In the genomic region with DNA sequence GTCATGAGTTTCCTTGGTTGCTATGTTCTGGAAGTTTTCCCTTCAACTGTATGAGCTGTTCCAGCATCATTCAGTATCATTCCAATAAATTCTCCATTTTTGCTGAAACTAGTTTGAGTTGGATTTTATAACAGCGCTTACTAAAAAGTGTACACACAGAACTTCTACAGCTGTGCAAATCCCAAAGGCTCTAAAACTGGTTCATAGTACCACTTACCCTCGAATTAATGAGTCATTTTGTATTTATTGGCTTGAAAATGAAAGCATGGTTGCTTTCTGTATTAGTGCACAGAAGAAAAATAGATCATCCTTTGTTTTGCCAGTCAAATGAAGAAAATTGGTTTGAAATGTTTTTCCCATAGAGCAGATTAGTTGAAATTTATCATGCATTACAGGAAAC, we compare ENCODE assay signal across 22 cellular contexts.
DNase-seq lines count a peak whose midpoint lies in the region; ATAC-seq and TF ChIP-seq lines count a peak whose summit lies in the region.
"Had no signal": no experiment of that assay in that cellular context is flagged by ENCODE, and none has a peak within 500 bp of the region (broad histone marks: within the 10 kb centered on the region; RNA-seq: fewer than 3 reads in every experiment).

No MANE protein-coding gene starts in this region.

- H3K4me1 ChIP-seq in effector memory CD4-positive, alpha-beta T cell (ENCODE audit: control insufficient read depth, insufficient read depth, low read length, poor library complexity, severe bottlenecking), result no peaks in the 10 kb centered on the region
- H3K4me1 ChIP-seq: heart right ventricle, lower lobe of right lung, sigmoid colon had no signal

- H3K4me3 ChIP-seq in MG63 (peak overlapping the region; percentile 13), coronary artery (no peak overlapping the region)
- H3K4me3 ChIP-seq in effector memory CD4-positive, alpha-beta T cell (ENCODE audit: insufficient read depth, low read depth, low read length, poor library complexity, severe bottlenecking), result no peak overlapping the region
- H3K4me3 ChIP-seq: heart right ventricle, lower lobe of right lung, ovary, sigmoid colon had no signal

- no peaks in the 10 kb centered on the region for H3K9me3 ChIP-seq in MG63
- no peaks in the 10 kb centered on the region for H3K9me3 ChIP-seq in effector memory CD4-positive, alpha-beta T cell (ENCODE audit: control insufficient read depth, low read length)
- H3K9me3 ChIP-seq: heart right ventricle, lower lobe of right lung, ovary, sigmoid colon had no signal

- H3K36me3 ChIP-seq in MG63, result no peaks in the 10 kb centered on the region
- no peaks in the 10 kb centered on the region for H3K36me3 ChIP-seq in effector memory CD4-positive, alpha-beta T cell (ENCODE audit: control insufficient read depth, insufficient read depth, low read length)
- H3K36me3 ChIP-seq: heart right ventricle, lower lobe of right lung, ovary, sigmoid colon had no signal

- no peaks in the 10 kb centered on the region for H3K27me3 ChIP-seq in MG63
- no peaks in the 10 kb centered on the region for H3K27me3 ChIP-seq in effector memory CD4-positive, alpha-beta T cell (replicated peaks; ENCODE audit: control insufficient read depth, insufficient read depth, low read length, poor library complexity, severe bottlenecking)
- H3K27me3 ChIP-seq: heart right ventricle, ovary, sigmoid colon had no signal

- TF ChIP-seq CTCF in coronary artery (IDR thresholded peaks at IDR 0.05), result no peak

- ATAC-seq in GM18517 (IDR thresholded peaks at IDR 0.05; ENCODE audit: unreplicated experiment) (peak; percentile 88), GM21360 (IDR thresholded peaks at IDR 0.05; ENCODE audit: unreplicated experiment) (peak; percentile 72), sciatic nerve (peak; percentile 67)
- ATAC-seq: effector memory CD8-positive, alpha-beta T cell; heart right ventricle; lower lobe of right lung had no signal

- intact Hi-C loops in sciatic nerve (cut with DNase I), result no loop called here

- DNase-seq in MG63 (no peak), sciatic nerve (ENCODE audit: low spot score) (no peak), coronary artery (ENCODE audit: low spot score) (no peak)
- no peak for DNase-seq in activated naive CD4-positive, alpha-beta T cell treated with Interleukin-2 at 50 U/mL for 16 hours
- DNase-seq in effector memory CD4-positive, alpha-beta T cell, result no peak
- DNase-seq: activated CD4-positive, alpha-beta T cell treated with anti-CD3 and anti-CD28 coated beads, Interleukin-2, amount 50 U/mL, for 1 hour; activated CD8-positive, alpha-beta memory T cell treated with anti-CD3 and anti-CD28 coated beads, Interleukin-2, amount 50 U/mL, for 48 hours; activated gamma-delta T cell treated with Interleukin-2 at 50 U/mL for 16 hours; effector memory CD8-positive, alpha-beta T cell; EL; heart right ventricle; immature natural killer cell; IMR-90; lower lobe of right lung; NCI-H1930; NCI-H446; ovary; sigmoid colon; stimulated activated CD4-positive, alpha-beta T cell treated with anti-CD3 and anti-CD28 coated beads, Interleukin-2, amount 100 ng/mL, for 24 hours; T-helper 1 cell had no signal

- H3K27ac ChIP-seq in effector memory CD4-positive, alpha-beta T cell (ENCODE audit: insufficient read depth, low read length, poor library complexity, severe bottlenecking), result no peak overlapping the region
- H3K27ac ChIP-seq in coronary artery, result no peak overlapping the region
- H3K27ac ChIP-seq: heart right ventricle, lower lobe of right lung, ovary, sigmoid colon had no signal
